Comparison of ENCODE assay signal across 9 cellular contexts in genomic region chr1:92736395-92736794, GRCh38. TPM values are rescaled to one million over a fixed set of nuclear protein-coding genes. Genes with fewer than 3 reads are reported as not detected.
A peak's percentile ranks its signal among the peaks of the same experiment; 100 is the strongest.
DNase-seq lines count a peak whose midpoint lies in the region; ATAC-seq, FAIRE-seq and TF ChIP-seq lines count a peak whose summit lies in the region.
"Had no signal": no experiment of that assay in that cellular context is flagged by ENCODE, and none has a peak within 500 bp of the region (broad histone marks: within the 10 kb centered on the region; RNA-seq: fewer than 3 reads in every experiment).

No MANE protein-coding gene starts in this region.

- H3K36me3 ChIP-seq in bronchial epithelial cell (ENCODE audit: control insufficient read depth, insufficient read depth, low read length), result no peaks in the 10 kb centered on the region
- no peaks in the 10 kb centered on the region for H3K36me3 ChIP-seq in pancreas
- H3K36me3 ChIP-seq in MG63, result no peaks in the 10 kb centered on the region; the same call in 1 of the 2 replicates

- WGBS in pancreas, 2 donors, result 59 to 64% methylated on average over 4 of the region's 4 CpGs

- intact Hi-C loops in pancreas (cut with DNase I), result no loop called here

- no peaks in the 10 kb centered on the region for H3K9me3 ChIP-seq in pancreas
- no peaks in the 10 kb centered on the region; the same call in 1 of the 2 replicates for H3K9me3 ChIP-seq in MG63

- peak in 3 of 4 donors; percentile 54 to 60 (median 60) for ATAC-seq in pancreas

- no peak overlapping the region for H3K4me3 ChIP-seq in bronchial epithelial cell (ENCODE audit: low read depth, low read length)
- no peak overlapping the region for H3K4me3 ChIP-seq in pancreas
- no peak overlapping the region for H3K4me3 ChIP-seq in MG63

- peak; percentile 5 to 27 for DNase-seq in NCI-H526 (lab: John Stamatoyannopoulos, UW)
- no peak for DNase-seq in NCI-H526 treated with DMSO at 0.1 percent for 48 hours (lab: John Stamatoyannopoulos, UW)
- peak; percentile 21 for DNase-seq in KBM-7
- DNase-seq in bronchial epithelial cell (ENCODE audit: low read depth), result peak; percentile 15
- no peak for DNase-seq in pancreas
- DNase-seq in globus pallidus (ENCODE audit: low spot score), result no peak
- no peak for DNase-seq in inferior parietal cortex (ENCODE audit: extremely low spot score)
- no peak for DNase-seq in MG63
- DNase-seq: naive B cell had no signal

- FAIRE-seq in bronchial epithelial cell (lab: Jason Lieb, UNC) (no peak), pancreas (lab: Jason Lieb, UNC) (no peak)

- no peaks in the 10 kb centered on the region for H3K27me3 ChIP-seq in bronchial epithelial cell (ENCODE audit: control insufficient read depth, insufficient read depth, low read length)
- no peaks in the 10 kb centered on the region for H3K27me3 ChIP-seq in pancreas
- no peaks in the 10 kb centered on the region for H3K27me3 ChIP-seq in MG63

- in situ Hi-C loops in KBM-7 (cut with MboI; ENCODE audit: low pct_unique_long_range_greater_than_20kb, low sequenced_read_pairs), result no loop called here

- peaks cover 0 to 11% (median 0%) of the 10 kb centered on the region in 3 donors for H3K4me1 ChIP-seq in pancreas

- no peak overlapping the region for H3K27ac ChIP-seq in pancreas

- TF ChIP-seq CTCF in bronchial epithelial cell (IDR thresholded peaks at IDR 0.05; ENCODE audit: insufficient read depth, low read length, severe bottlenecking), result no peak
- TF ChIP-seq CTCF in pancreas (IDR thresholded peaks at IDR 0.05), result no peak

RNA-seq across cellular contexts. Expression of gene EVI5, which starts 48.5 kb away (rescaled TPM):
- total RNA-seq in bronchial epithelial cell, result 21.1 and 42.2 TPM in 2 replicates
- total RNA-seq in pancreas, result 10 to 100 TPM; 10.8 to 21.7 (median 14.1) TPM
- 1 to 10 TPM; 3.3 to 4.4 TPM for polyA plus RNA-seq in pancreas
- total RNA-seq in MG63 (2014; rRNA removed; shearing (Covaris generic); ENCODE audit: low replicate concordance), result 12.8 and 17.2 TPM in 2 replicates

Comparison
In these comparisons a context has a peak if more than half of its experiments do, and no peak if none do; other contexts are left out.
1. DNase-seq: peak in NCI-H526 (2 of 2), KBM-7 (single experiment) and bronchial epithelial cell (single experiment); none in NCI-H526 treated with DMSO at 0.1 percent for 48 hours (single experiment), pancreas (0 of 6), globus pallidus (single experiment), inferior parietal cortex (single experiment) and MG63 (single experiment).